Comparison of ENCODE assay signal across 1 cellular context in the genomic region with DNA sequence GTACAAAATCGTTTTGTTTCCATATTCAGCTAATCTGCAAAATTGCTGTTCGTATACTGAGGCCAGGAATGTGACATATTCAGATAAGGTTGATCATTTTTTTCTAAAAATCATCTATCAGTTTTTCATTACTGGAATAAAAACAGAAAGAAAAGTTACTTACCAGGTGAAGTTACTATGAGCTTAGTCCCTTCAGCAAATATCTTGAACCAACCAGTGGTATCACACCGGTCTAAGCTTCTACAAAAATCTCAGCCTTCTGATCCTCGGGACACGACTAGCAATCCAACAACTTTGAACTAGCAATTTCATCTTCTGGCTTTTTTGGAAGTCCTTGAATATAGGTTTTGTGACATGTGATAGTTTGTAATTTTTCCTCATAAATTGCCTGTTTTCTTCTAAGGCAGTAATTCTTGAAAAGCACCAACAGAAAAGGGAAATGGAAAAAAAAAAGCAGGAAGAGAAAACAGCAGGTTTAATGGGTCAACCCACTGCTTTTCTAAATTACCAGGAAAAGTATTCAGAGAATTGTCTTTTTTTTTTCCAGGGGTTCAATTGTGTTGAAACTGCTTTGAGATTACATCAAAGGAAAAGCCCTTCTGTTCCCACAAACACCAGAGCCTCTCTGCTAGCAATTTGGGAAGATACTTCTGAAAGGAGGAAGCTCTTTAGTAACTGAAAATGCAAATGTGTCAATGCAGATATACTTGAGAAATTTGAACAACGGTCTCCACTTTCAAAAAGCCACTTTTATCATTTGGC.
TF ChIP-seq lines count a peak whose summit lies in the region.

No MANE protein-coding gene starts in this region.

TF ChIP-seq in WTC11, 78 proteins besides CTCF, POLR2A, EP300 and RAD21 (continued from another document):
- TF ChIP-seq, protein P1, sequence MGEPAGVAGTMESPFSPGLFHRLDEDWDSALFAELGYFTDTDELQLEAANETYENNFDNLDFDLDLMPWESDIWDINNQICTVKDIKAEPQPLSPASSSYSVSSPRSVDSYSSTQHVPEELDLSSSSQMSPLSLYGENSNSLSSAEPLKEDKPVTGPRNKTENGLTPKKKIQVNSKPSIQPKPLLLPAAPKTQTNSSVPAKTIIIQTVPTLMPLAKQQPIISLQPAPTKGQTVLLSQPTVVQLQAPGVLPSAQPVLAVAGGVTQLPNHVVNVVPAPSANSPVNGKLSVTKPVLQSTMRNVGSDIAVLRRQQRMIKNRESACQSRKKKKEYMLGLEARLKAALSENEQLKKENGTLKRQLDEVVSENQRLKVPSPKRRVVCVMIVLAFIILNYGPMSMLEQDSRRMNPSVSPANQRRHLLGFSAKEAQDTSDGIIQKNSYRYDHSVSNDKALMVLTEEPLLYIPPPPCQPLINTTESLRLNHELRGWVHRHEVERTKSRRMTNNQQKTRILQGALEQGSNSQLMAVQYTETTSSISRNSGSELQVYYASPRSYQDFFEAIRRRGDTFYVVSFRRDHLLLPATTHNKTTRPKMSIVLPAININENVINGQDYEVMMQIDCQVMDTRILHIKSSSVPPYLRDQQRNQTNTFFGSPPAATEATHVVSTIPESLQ (CRISPR knock-in tag; IDR thresholded peaks at IDR 0.05): no peak
- TF ChIP-seq JUN (CRISPR knock-in tag; IDR thresholded peaks at IDR 0.05) (no peak), PRRX2 (CRISPR knock-in tag; IDR thresholded peaks at IDR 0.05) (no peak), RELA (CRISPR knock-in tag; IDR thresholded peaks at IDR 0.05; ENCODE audit: borderline replicate concordance) (no peak), FOXJ3 (CRISPR knock-in tag; IDR thresholded peaks at IDR 0.05; ENCODE audit: borderline replicate concordance) (no peak), ZNF671 (CRISPR knock-in tag; IDR thresholded peaks at IDR 0.05) (no peak)
